In the genomic region with DNA sequence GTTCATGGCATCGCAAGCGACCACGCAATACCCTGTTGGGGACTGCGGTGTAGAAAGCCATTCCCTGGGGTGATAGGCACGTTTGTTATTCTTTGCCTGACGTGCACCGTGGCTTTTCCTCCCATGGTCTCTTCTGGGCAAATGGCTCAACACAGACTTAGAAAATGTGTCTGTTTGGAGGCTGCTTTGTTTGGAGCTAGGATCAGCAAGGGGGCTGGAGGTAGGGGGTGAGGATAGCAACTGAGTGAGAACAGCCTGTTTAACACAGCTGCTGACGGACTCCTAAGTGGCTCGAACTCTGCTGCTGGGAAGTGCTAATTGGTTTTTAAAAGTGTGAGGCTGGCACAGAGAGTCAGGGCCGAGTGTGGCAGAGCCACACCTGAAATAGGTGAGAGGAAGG, we compare ENCODE assay signal across 1 cellular context.
TF ChIP-seq lines count a peak whose summit lies in the region.

No MANE protein-coding gene starts in this region.

TF ChIP-seq in GM23338, 12 proteins besides CTCF, POLR2A, EP300 and RAD21 (continued from another document):
- TF ChIP-seq ZNF462 (CRISPR knock-in tag; IDR thresholded peaks at IDR 0.05) (no peak), EZH2phosphoT487 (IDR thresholded peaks at IDR 0.05; ENCODE audit: unreplicated experiment) (no peak)
